27 cellular contexts compared by ENCODE assay signal in genomic region chr1:10117132-10117531, GRCh38.
"Had no signal": no experiment of that assay in that cellular context is flagged by ENCODE, and none has a peak within 500 bp of the region (broad histone marks: within the 10 kb centered on the region; RNA-seq: fewer than 3 reads in every experiment).

No MANE protein-coding gene starts in this region.

- H3K9me3 ChIP-seq: breast epithelium, left lung, lower lobe of right lung, right lobe of liver had no signal

- H3K9me3 Mint-ChIP-seq: activated CD8-positive, alpha-beta T cell treated with anti-CD3 and anti-CD28 coated beads for 36 hours; activated T-cell treated with anti-CD3 and anti-CD28 coated beads, Interleukin-2, amount 50 U/mL, for 4 hours; activated T-helper 17 cell treated with anti-CD3 and anti-CD28 coated beads, Interleukin-2, amount 50 U/mL, for 72 hours; endodermal cell; natural killer cell; neural progenitor cell; stimulated activated effector memory CD8-positive, alpha-beta T cell treated with anti-CD3 and anti-CD28 coated beads, Interleukin-12 subunit alpha, Interleukin-12 subunit beta, amount 100 ng/mL, for 72 hours; stimulated activated naive CD8-positive, alpha-beta T cell treated with anti-CD3 and anti-CD28 coated beads, Interleukin-15, Interleukin-2, amounts not matched to agents 100 ng/mL and 50 ng/mL, for 24 hours; T-helper 1 cell treated with Interleukin-12 subunit alpha and Interleukin-12 subunit beta and Interleukin-4 antibody, amounts not matched to agents 30 μg/mL and 1 μg/mL, for 36 hours; WTC11 had no signal

- H3K27me3 Mint-ChIP-seq: activated CD8-positive, alpha-beta T cell treated with anti-CD3 and anti-CD28 coated beads for 36 hours; activated T-helper 17 cell treated with anti-CD3 and anti-CD28 coated beads, Interleukin-2, amount 50 U/mL, for 72 hours; stimulated activated naive CD8-positive, alpha-beta T cell treated with anti-CD3 and anti-CD28 coated beads, Interleukin-15, Interleukin-2, amounts not matched to agents 100 ng/mL and 50 ng/mL, for 24 hours had no signal

- H3K4me3 Mint-ChIP-seq: activated CD8-positive, alpha-beta T cell treated with anti-CD3 and anti-CD28 coated beads for 36 hours; activated T-cell treated with anti-CD3 and anti-CD28 coated beads, Interleukin-2, amount 50 U/mL, for 4 hours; activated T-helper 17 cell treated with anti-CD3 and anti-CD28 coated beads, Interleukin-2, amount 50 U/mL, for 72 hours; endodermal cell; natural killer cell; neural progenitor cell; stimulated activated effector memory CD8-positive, alpha-beta T cell treated with anti-CD3 and anti-CD28 coated beads, Interleukin-12 subunit alpha, Interleukin-12 subunit beta, amount 100 ng/mL, for 72 hours; stimulated activated naive CD8-positive, alpha-beta T cell treated with anti-CD3 and anti-CD28 coated beads, Interleukin-15, Interleukin-2, amounts not matched to agents 100 ng/mL and 50 ng/mL, for 24 hours; T-helper 1 cell treated with Interleukin-12 subunit alpha and Interleukin-12 subunit beta and Interleukin-4 antibody, amounts not matched to agents 30 μg/mL and 1 μg/mL, for 36 hours; WTC11 had no signal

- H3K27ac ChIP-seq: breast epithelium, left lung, lower lobe of right lung, neural progenitor cell, right lobe of liver had no signal

- H3K4me3 ChIP-seq: breast epithelium, left lung, lower lobe of right lung, neural progenitor cell, right lobe of liver, skin epidermis had no signal

- DNase-seq: activated CD4-positive, alpha-beta T cell treated with anti-CD3 and anti-CD28 coated beads for 1 hour; activated CD4-positive, alpha-beta T cell treated with anti-CD3 and anti-CD28 coated beads, Interleukin-2, amount 50 U/mL, for 1 hour; activated CD8-positive, alpha-beta T cell treated with anti-CD3 and anti-CD28 coated beads for 36 hours; activated gamma-delta T cell treated with Interleukin-2 at 50 U/mL for 16 hours; activated naive CD4-positive, alpha-beta T cell treated with anti-CD3 and anti-CD28 coated beads, Interleukin-2, amount 50 U/mL, for 16 hours; activated T-cell treated with anti-CD3 and anti-CD28 coated beads, Interleukin-2, amount 50 U/mL, for 4 hours; amniotic stem cell; central memory CD4-positive, alpha-beta T cell; endodermal cell; glutamatergic neuron; left lung; lower lobe of right lung; natural killer cell; occipital lobe; right lobe of liver; stimulated activated CD4-positive, alpha-beta T cell treated with anti-CD3 and anti-CD28 coated beads, Interleukin-4, amount 100 ng/mL, for 24 hours; substantia nigra; T-helper 9 cell; trophoblast cell had no signal

- H3K27me3 ChIP-seq: breast epithelium, left lung, neural progenitor cell, right lobe of liver had no signal

- H3K36me3 ChIP-seq: breast epithelium had no signal

- H3K27ac Mint-ChIP-seq: activated CD8-positive, alpha-beta T cell treated with anti-CD3 and anti-CD28 coated beads for 36 hours; activated T-helper 17 cell treated with anti-CD3 and anti-CD28 coated beads, Interleukin-2, amount 50 U/mL, for 72 hours; endodermal cell; natural killer cell; neural progenitor cell; stimulated activated effector memory CD8-positive, alpha-beta T cell treated with anti-CD3 and anti-CD28 coated beads, Interleukin-12 subunit alpha, Interleukin-12 subunit beta, amount 100 ng/mL, for 72 hours; stimulated activated naive CD8-positive, alpha-beta T cell treated with anti-CD3 and anti-CD28 coated beads, Interleukin-15, Interleukin-2, amounts not matched to agents 100 ng/mL and 50 ng/mL, for 24 hours; T-helper 1 cell treated with Interleukin-12 subunit alpha and Interleukin-12 subunit beta and Interleukin-4 antibody, amounts not matched to agents 30 μg/mL and 1 μg/mL, for 36 hours; WTC11 had no signal

- H3K4me1 ChIP-seq: breast epithelium, left lung, lower lobe of right lung, neural progenitor cell, right lobe of liver had no signal

- ATAC-seq: activated CD8-positive, alpha-beta T cell treated with anti-CD3 and anti-CD28 coated beads for 36 hours; activated T-cell treated with anti-CD3 and anti-CD28 coated beads, Interleukin-2, amount 50 U/mL, for 4 hours; activated T-helper 17 cell treated with anti-CD3 and anti-CD28 coated beads, Interleukin-2, amount 50 U/mL, for 72 hours; left lung; lower lobe of right lung; natural killer cell; right lobe of liver; stimulated activated effector memory CD8-positive, alpha-beta T cell treated with anti-CD3 and anti-CD28 coated beads, Interleukin-12 subunit alpha, Interleukin-12 subunit beta, amount 100 ng/mL, for 72 hours; WTC11 had no signal

- H3K4me1 Mint-ChIP-seq: activated T-helper 17 cell treated with anti-CD3 and anti-CD28 coated beads, Interleukin-2, amount 50 U/mL, for 72 hours; endodermal cell; neural progenitor cell; stimulated activated effector memory CD8-positive, alpha-beta T cell treated with anti-CD3 and anti-CD28 coated beads, Interleukin-12 subunit alpha, Interleukin-12 subunit beta, amount 100 ng/mL, for 72 hours had no signal
